Comparison of ENCODE assay signal across 17 cellular contexts in genomic region chrX:9911479-9911878, GRCh38. TPM values are rescaled to one million over a fixed set of nuclear protein-coding genes. Genes with fewer than 3 reads are reported as not detected.
A peak's percentile ranks its signal among the peaks of the same experiment; 100 is the strongest.
DNase-seq lines count a peak whose midpoint lies in the region; ATAC-seq and TF ChIP-seq lines count a peak whose summit lies in the region.
"Had no signal": no experiment of that assay in that cellular context is flagged by ENCODE, and none has a peak within 500 bp of the region (broad histone marks: within the 10 kb centered on the region; RNA-seq: fewer than 3 reads in every experiment).

No MANE protein-coding gene starts in this region.

- ATAC-seq in upper lobe of right lung: peak; percentile 81
- ATAC-seq in left lobe of liver: no peak
- ATAC-seq: activated CD8-positive, alpha-beta T cell treated with anti-CD3 and anti-CD28 coated beads for 36 hours; gastroesophageal sphincter; K562 had no signal

- no peak overlapping the region for H3K9ac ChIP-seq in adipocyte (ENCODE audit: low read length)

- intact Hi-C loops in upper lobe of right lung (cut with DNase I): no loop called here

- H3K9me3 ChIP-seq in adipocyte (ENCODE audit: control insufficient read depth, low read length) (no peaks in the 10 kb centered on the region), upper lobe of right lung (no peaks in the 10 kb centered on the region)
- H3K9me3 ChIP-seq: gastroesophageal sphincter, neutrophil, uterus had no signal

- TF ChIP-seq CTCF in upper lobe of right lung (IDR thresholded peaks at IDR 0.05): no peak

- H3K36me3 ChIP-seq in adipocyte (ENCODE audit: control insufficient read depth, insufficient read depth, low read length, severe bottlenecking) (no peaks in the 10 kb centered on the region), upper lobe of right lung (no peaks in the 10 kb centered on the region)
- H3K36me3 ChIP-seq: gastroesophageal sphincter, neutrophil, uterus had no signal

- H3K4me3 ChIP-seq in adipocyte (ENCODE audit: low read length) (no peak overlapping the region), upper lobe of right lung (no peak overlapping the region)
- H3K4me3 ChIP-seq: gastroesophageal sphincter, K562, uterus had no signal

- no peak overlapping the region for H3K27ac ChIP-seq in upper lobe of right lung
- H3K27ac ChIP-seq: gastroesophageal sphincter, neutrophil, uterus had no signal

- DNase-seq in SKM-1 treated with dmso at 0.1 percent for 144 hours (lab: John Stamatoyannopoulos, UW; ENCODE audit: unreplicated experiment) (peak; percentile 24), SKM-1 (lab: John Stamatoyannopoulos, UW; ENCODE audit: unreplicated experiment) (no peak), adipocyte (ENCODE audit: low read depth) (peak; percentile 65), foreskin melanocyte (peak; percentile 60), upper lobe of right lung (no peak), amygdala (lab: John Stamatoyannopoulos, UW) (no peak), left lobe of liver (ENCODE audit: low spot score) (no peak), NCI-H524 treated with DMSO at 0.1 percent for 48 hours (lab: John Stamatoyannopoulos, UW) (no peak)
- DNase-seq: ACHN; activated CD8-positive, alpha-beta T cell treated with anti-CD3 and anti-CD28 coated beads for 36 hours; activated gamma-delta T cell; NCI-H2029 treated with DMSO at 0.1 percent for 48 hours; stimulated activated CD8-positive, alpha-beta memory T cell treated with anti-CD3 and anti-CD28 coated beads, Interleukin-4, amount 100 ng/mL, for 48 hours; uterus had no signal

- peaks cover 8% of the 10 kb centered on the region for H3K27me3 ChIP-seq in adipocyte (replicated peaks; ENCODE audit: control insufficient read depth, insufficient read depth, low read length)
- no peaks in the 10 kb centered on the region for H3K27me3 ChIP-seq in upper lobe of right lung
- H3K27me3 ChIP-seq: gastroesophageal sphincter, neutrophil, uterus had no signal

- H3K4me1 ChIP-seq in adipocyte (ENCODE audit: control insufficient read depth, insufficient read depth, low read length) (no peaks in the 10 kb centered on the region), upper lobe of right lung (no peaks in the 10 kb centered on the region)
- H3K4me1 ChIP-seq: gastroesophageal sphincter, uterus had no signal

RNA-seq across cellular contexts. Expression of gene CLDN34, which starts 55.7 kb away (rescaled TPM):
- total RNA-seq in upper lobe of right lung (0.55 TPM), left lobe of liver (0.30 TPM)
- total RNA-seq: activated CD8-positive, alpha-beta T cell treated with anti-CD3 and anti-CD28 coated beads for 36 hours; gastroesophageal sphincter; K562 had no signal

Comparison
In these comparisons a context has a peak if more than half of its experiments do, and no peak if none do; other contexts are left out.
1. DNase-seq: peak in SKM-1 treated with dmso at 0.1 percent for 144 hours (single experiment), adipocyte (single experiment) and foreskin melanocyte (single experiment); none in SKM-1 (single experiment), upper lobe of right lung (single experiment), amygdala (0 of 56), left lobe of liver (single experiment) and NCI-H524 treated with DMSO at 0.1 percent for 48 hours (single experiment).